Comparison of ENCODE assay signal across 10 cellular contexts in the genomic region with DNA sequence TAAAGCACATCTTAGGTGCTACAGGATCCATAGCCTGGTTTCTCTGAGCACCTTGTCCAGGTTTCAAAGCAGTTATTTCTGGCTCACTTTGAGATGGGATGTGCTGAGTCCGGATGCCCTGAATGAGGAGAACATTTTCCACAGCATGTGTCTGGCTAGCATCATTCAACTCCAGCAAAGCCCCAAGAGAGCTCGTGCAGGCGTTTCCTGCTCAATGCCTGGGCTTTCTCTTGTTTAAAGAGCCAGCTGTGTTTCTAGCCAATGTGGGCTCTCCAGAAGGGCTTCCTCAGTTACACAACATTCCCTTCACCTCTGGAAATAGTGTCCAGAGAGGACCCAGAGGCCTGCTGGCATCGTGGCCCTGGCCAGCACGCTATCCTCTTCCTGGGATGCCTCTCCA.
DNase-seq lines count a peak whose midpoint lies in the region; ATAC-seq and TF ChIP-seq lines count a peak whose summit lies in the region.
"Had no signal": no experiment of that assay in that cellular context is flagged by ENCODE, and none has a peak within 500 bp of the region (broad histone marks: within the 10 kb centered on the region; RNA-seq: fewer than 3 reads in every experiment).

No MANE protein-coding gene starts in this region.

- POLR2A ChIA-PET in WTC11 (lab: Charles Lee), result no interaction called here

- ATAC-seq in GM23338 (no peak), WTC11 (no peak), left ventricle myocardium superior (peak; percentile 85), HG03175 (IDR thresholded peaks at IDR 0.05; ENCODE audit: unreplicated experiment) (no peak)

- no peaks in the 10 kb centered on the region for H3K9me3 ChIP-seq in smooth muscle cell (replicated peaks; ENCODE audit: low read depth)
- H3K9me3 ChIP-seq: Caco-2 had no signal

- H4K20me1 ChIP-seq in GM23338 (replicated peaks; ENCODE audit: insufficient read depth) (no peaks in the 10 kb centered on the region), smooth muscle cell (ENCODE audit: low read depth) (no peaks in the 10 kb centered on the region)

- H3K4me2 ChIP-seq in GM23338 (no peak overlapping the region), smooth muscle cell (no peak overlapping the region)

- DNase-seq in GM23338 (ENCODE audit: low spot score), result no peak
- DNase-seq in WTC11 (ENCODE audit: low spot score), result no peak
- peak; percentile 49 for DNase-seq in left ventricle myocardium superior
- DNase-seq in smooth muscle cell (lab: John Stamatoyannopoulos, UW; ENCODE audit: unreplicated experiment), result no peak
- no peak for DNase-seq in NOMO-1 (lab: John Stamatoyannopoulos, UW; ENCODE audit: unreplicated experiment in 2 of 2)
- DNase-seq: Caco-2; CD8-positive, alpha-beta memory T cell; DND-41; GDM1 had no signal

- no peaks in the 10 kb centered on the region for H3K36me3 Mint-ChIP-seq in GM23338 (ENCODE audit: low read depth)
- no peaks in the 10 kb centered on the region for H3K36me3 Mint-ChIP-seq in WTC11
- H3K36me3 Mint-ChIP-seq: CD8-positive, alpha-beta memory T cell had no signal

- 29% methylated on average over 5 of the region's 5 CpGs for WGBS in smooth muscle cell (ENCODE audit: low lambda C conversion rate)

- H3K36me3 ChIP-seq in GM23338 (ENCODE audit: insufficient read depth) (no peaks in the 10 kb centered on the region), smooth muscle cell (ENCODE audit: low read depth) (no peaks in the 10 kb centered on the region)

- H3K79me2 ChIP-seq in GM23338 (replicated peaks; ENCODE audit: insufficient read depth) (no peaks in the 10 kb centered on the region), smooth muscle cell (ENCODE audit: low read depth) (no peaks in the 10 kb centered on the region)

- H3F3A ChIP-seq in GM23338 (replicated peaks; ENCODE audit: low read depth) (no peaks in the 10 kb centered on the region), smooth muscle cell (ENCODE audit: low read depth) (no peaks in the 10 kb centered on the region)

- CTCF ChIA-PET in WTC11 (lab: Charles Lee), result interaction anchor here (2.0 kb wide), 1 partner anchor 27 kb away, joined by 8 read pairs; no protein-coding TSS in a partner anchor

- H2AFZ ChIP-seq in GM23338 (0 out of 2 replicates have a peak overlapping the region, but pooled peaks have one; percentile 20), smooth muscle cell (ENCODE audit: low read depth) (peak overlapping the region; percentile 42)

- H3K9me3 Mint-ChIP-seq in GM23338 (no peaks in the 10 kb centered on the region), WTC11 (no peaks in the 10 kb centered on the region)

- H3K4me1 ChIP-seq in GM23338 (ENCODE audit: insufficient read depth) (no peaks in the 10 kb centered on the region), smooth muscle cell (ENCODE audit: low read depth) (no peaks in the 10 kb centered on the region)
- H3K4me1 ChIP-seq: Caco-2 had no signal

- H3K4me3 ChIP-seq in GM23338 (no peak overlapping the region), smooth muscle cell (no peak overlapping the region)

- H3K4me3 Mint-ChIP-seq in GM23338, result no peak overlapping the region
- no peak overlapping the region for H3K4me3 Mint-ChIP-seq in WTC11
- H3K4me3 Mint-ChIP-seq: CD8-positive, alpha-beta memory T cell had no signal

- intact Hi-C loops in left ventricle myocardium superior (cut with micrococcal nuclease), result no loop called here

- no peaks in the 10 kb centered on the region for H3K27me3 ChIP-seq in GM23338 (ENCODE audit: insufficient read depth)
- H3K27me3 ChIP-seq in smooth muscle cell (ENCODE audit: low read depth), result no peaks in the 10 kb centered on the region

- H3K27ac ChIP-seq in GM23338 (ENCODE audit: low read depth) (no peak overlapping the region), smooth muscle cell (ENCODE audit: low read depth) (no peak overlapping the region)

- H3K4me1 Mint-ChIP-seq in GM23338, result no peaks in the 10 kb centered on the region
- H3K4me1 Mint-ChIP-seq in WTC11, result no peaks in the 10 kb centered on the region
- H3K4me1 Mint-ChIP-seq: CD8-positive, alpha-beta memory T cell had no signal

- H3K9me2 ChIP-seq in GM23338 (ENCODE audit: insufficient read depth), result no peaks in the 10 kb centered on the region

- H3K27me3 Mint-ChIP-seq in GM23338 (ENCODE audit: insufficient read depth, low read depth, poor library complexity) (no peaks in the 10 kb centered on the region), WTC11 (ENCODE audit: low read depth) (no peaks in the 10 kb centered on the region)

- TF ChIP-seq CTCF in GM23338 (conservative IDR thresholded peaks at IDR 0.05; ENCODE audit: low read depth in 2 of 2) (no peak), WTC11 (IDR thresholded peaks at IDR 0.05) (no peak), smooth muscle cell (IDR thresholded peaks at IDR 0.05; ENCODE audit: borderline replicate concordance, insufficient read depth, poor library complexity, severe bottlenecking) (no peak)

- H3K27ac Mint-ChIP-seq in GM23338 (no peak overlapping the region), WTC11 (no peak overlapping the region)
- H3K27ac Mint-ChIP-seq: CD8-positive, alpha-beta memory T cell had no signal

- no peak overlapping the region for H3K9ac ChIP-seq in smooth muscle cell (ENCODE audit: low read depth)

TF ChIP-seq in GM23338, 12 proteins besides CTCF, POLR2A, EP300 and RAD21 (continues in another document):
- no peak for TF ChIP-seq POLR2AphosphoS5 (IDR thresholded peaks at IDR 0.05; ENCODE audit: low read depth)
- TF ChIP-seq EZH2 (IDR thresholded peaks at IDR 0.05; ENCODE audit: low read depth, unreplicated experiment), result no peak
- no peak for TF ChIP-seq REST (IDR thresholded peaks at IDR 0.05; ENCODE audit: unreplicated experiment)
- no peak for TF ChIP-seq EZH2phosphoT487 (IDR thresholded peaks at IDR 0.05; ENCODE audit: unreplicated experiment)
- TF ChIP-seq CREB1 (CRISPR knock-in tag; IDR thresholded peaks at IDR 0.05; ENCODE audit: low read depth), result no peak
- TF ChIP-seq JUNB (IDR thresholded peaks at IDR 0.05; ENCODE audit: unreplicated experiment), result no peak
- no peak for TF ChIP-seq ZNF114 (CRISPR knock-in tag; IDR thresholded peaks at IDR 0.05)

TF ChIP-seq in WTC11, 78 proteins besides CTCF, POLR2A, EP300 and RAD21:
- TF ChIP-seq, protein P1, sequence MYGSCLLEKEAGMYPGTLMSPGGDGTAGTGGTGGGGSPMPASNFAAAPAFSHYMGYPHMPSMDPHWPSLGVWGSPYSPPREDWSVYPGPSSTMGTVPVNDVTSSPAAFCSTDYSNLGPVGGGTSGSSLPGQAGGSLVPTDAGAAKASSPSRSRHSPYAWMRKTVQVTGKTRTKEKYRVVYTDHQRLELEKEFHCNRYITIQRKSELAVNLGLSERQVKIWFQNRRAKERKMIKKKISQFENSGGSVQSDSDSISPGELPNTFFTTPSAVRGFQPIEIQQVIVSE (CRISPR knock-in tag; IDR thresholded peaks at IDR 0.05; ENCODE audit: borderline replicate concordance), result 0 out of 2 replicates have a peak, but pooled peaks have one; percentile 3
- no peak for TF ChIP-seq HMGXB4 (CRISPR knock-in tag; IDR thresholded peaks at IDR 0.05)
